ENCODE assay signal across 8 cellular contexts in genomic region chr3:9731206-9732079, GRCh38. TPM values are rescaled to one million over a fixed set of nuclear protein-coding genes. Genes with fewer than 3 reads are reported as not detected.
A peak's percentile ranks its signal among the peaks of the same experiment; 100 is the strongest.
DNase-seq lines count a peak whose midpoint lies in the region; TF ChIP-seq lines count a peak whose summit lies in the region.

Gene BRPF1, plus strand, starts transcription at chr3:9731735. Its CDS starts 2,406 bp downstream, at chr3:9734141.

- CTCF ChIA-PET in activated naive CD4-positive, alpha-beta T cell treated with anti-CD3 and anti-CD28 coated beads, Interleukin-2, amount 10 ng/mL, durations not matched to agents 7 days and 5 days (lab: Charles Lee) = interaction anchor here (1.0 to 2.1 kb wide), 4 partner anchors 17 to 228 kb away, joined by 3 to 7 read pairs (median 6); no protein-coding TSS in a partner anchor

- H3K27ac ChIP-seq in SK-N-MC (peak within 1 kb of the TSS; percentile 94), suprapubic skin (peak within 1 kb of the TSS; percentile 99)

- H3K27ac Mint-ChIP-seq in HFFc6 = peak within 1 kb of the TSS; percentile 98
- H3K27ac Mint-ChIP-seq in activated naive CD4-positive, alpha-beta T cell treated with anti-CD3 and anti-CD28 coated beads, Interleukin-2, amount 10 ng/mL, durations not matched to agents 7 days and 5 days = peak within 1 kb of the TSS; percentile 95

- 2% methylated on average over 14 of the region's 88 CpGs for WGBS in suprapubic skin

- peak within 1 kb of the TSS; percentile 96 for H3K9ac ChIP-seq in SK-N-MC (ENCODE audit: insufficient read length)

- no peaks in the 10 kb centered on the region for H3K9me3 Mint-ChIP-seq in HFFc6
- H3K9me3 Mint-ChIP-seq in activated naive CD4-positive, alpha-beta T cell treated with anti-CD3 and anti-CD28 coated beads, Interleukin-2, amount 10 ng/mL, durations not matched to agents 7 days and 5 days = no peaks in the 10 kb centered on the region

- TF ChIP-seq EP300 in suprapubic skin (IDR thresholded peaks at IDR 0.05) = no peak

- H3K36me3 ChIP-seq in SK-N-MC (ENCODE audit: insufficient read depth, low read length) (peaks cover 10% of the 10 kb centered on the region; the same call in 1 of the 2 replicates), suprapubic skin (peaks cover 11% of the 10 kb centered on the region)

- peaks cover 5% of the 10 kb centered on the region; the same call in 1 of the 2 replicates for H3K36me3 Mint-ChIP-seq in HFFc6 (ENCODE audit: low read depth)
- H3K36me3 Mint-ChIP-seq in activated naive CD4-positive, alpha-beta T cell treated with anti-CD3 and anti-CD28 coated beads, Interleukin-2, amount 10 ng/mL, durations not matched to agents 7 days and 5 days = peaks cover 28% of the 10 kb centered on the region

- H3K4me1 Mint-ChIP-seq in HFFc6 (ENCODE audit: low read depth) = peaks cover 47% of the 10 kb centered on the region
- peaks cover 71% of the 10 kb centered on the region for H3K4me1 Mint-ChIP-seq in activated naive CD4-positive, alpha-beta T cell treated with anti-CD3 and anti-CD28 coated beads, Interleukin-2, amount 10 ng/mL, durations not matched to agents 7 days and 5 days

- peak; percentile 87 for DNase-seq in GM04503 (ENCODE audit: low read depth)
- peak; percentile 98 for DNase-seq in HFFc6
- DNase-seq in NB4 (ENCODE audit: low read depth) = peak; percentile 99
- DNase-seq in SK-N-MC (ENCODE audit: low read depth, low spot score) = peak; percentile 52
- peak; percentile 100 for DNase-seq in activated naive CD4-positive, alpha-beta T cell treated with anti-CD3 and anti-CD28 coated beads, Interleukin-2, amount 10 ng/mL, durations not matched to agents 7 days and 5 days
- peak; percentile 99 for DNase-seq in germinal center (ENCODE audit: low spot score)
- peak; percentile 89 to 100 (median 99) for DNase-seq in nucleus accumbens (lab: John Stamatoyannopoulos, UW)
- DNase-seq in suprapubic skin (ENCODE audit: low spot score in 2 of 2) = peak; percentile 100

- peak; percentile 39; the same call in 1 of the 2 replicates for TF ChIP-seq CTCF in HFFc6 (IDR thresholded peaks at IDR 0.05)
- no peak for TF ChIP-seq CTCF in NB4 (IDR thresholded peaks at IDR 0.05; ENCODE audit: low read depth, low read length)
- TF ChIP-seq CTCF in suprapubic skin (IDR thresholded peaks at IDR 0.05) = peak in 1 of 2 donors; percentile 6

- peak within 1 kb of the TSS; percentile 95 for H3K4me3 Mint-ChIP-seq in HFFc6
- H3K4me3 Mint-ChIP-seq in activated naive CD4-positive, alpha-beta T cell treated with anti-CD3 and anti-CD28 coated beads, Interleukin-2, amount 10 ng/mL, durations not matched to agents 7 days and 5 days = peak within 1 kb of the TSS; percentile 99

- H3K4me3 ChIP-seq in NB4 (ENCODE audit: low read depth, low read length) = peak within 1 kb of the TSS; percentile 88
- peak within 1 kb of the TSS; percentile 74 for H3K4me3 ChIP-seq in SK-N-MC
- peak within 1 kb of the TSS; percentile 96 for H3K4me3 ChIP-seq in suprapubic skin

- H3K9me3 ChIP-seq in SK-N-MC (ENCODE audit: low read depth, low read length) = no peaks in the 10 kb centered on the region
- H3K9me3 ChIP-seq in suprapubic skin = no peaks in the 10 kb centered on the region

- H3K4me1 ChIP-seq in suprapubic skin = peaks cover 26% of the 10 kb centered on the region

- TF ChIP-seq POLR2A in NB4 (IDR thresholded peaks at IDR 0.05; ENCODE audit: extremely low read depth, insufficient read length) (peak; percentile 72), suprapubic skin (IDR thresholded peaks at IDR 0.05) (no peak)

- no peaks in the 10 kb centered on the region for H3K27me3 ChIP-seq in suprapubic skin

- H3K27me3 Mint-ChIP-seq in HFFc6 (ENCODE audit: insufficient read depth) = peaks cover 3% of the 10 kb centered on the region; the same call in 1 of the 2 replicates
- peaks cover 17% of the 10 kb centered on the region for H3K27me3 Mint-ChIP-seq in activated naive CD4-positive, alpha-beta T cell treated with anti-CD3 and anti-CD28 coated beads, Interleukin-2, amount 10 ng/mL, durations not matched to agents 7 days and 5 days

RNA-seq across cellular contexts. Expression of gene BRPF1, which starts in this region (rescaled TPM):
- 10 to 100 TPM; 14.4 to 18.4 (median 17.1) TPM for total RNA-seq in HFFc6 (2021; fragmentation: NEBNext Ultra II Directional; extraction: Animal tissue kit (Norgen Biotek cat#: 25700))
- 10 to 100 TPM; 24.6 to 35.6 (median 29.4) TPM for total RNA-seq in suprapubic skin

Comparison
In these comparisons a context has a peak if more than half of its experiments do, and no peak if none do; other contexts are left out.
1. Peak in every context shown above with its lines: DNase-seq, H3K4me3 ChIP-seq and H3K27ac ChIP-seq.